In genomic region chr7:148733496-148733895, GRCh38 we compare ENCODE assay signal across 22 cellular contexts. TPM values are rescaled to one million over a fixed set of nuclear protein-coding genes. Genes with fewer than 3 reads are reported as not detected.
DNase-seq lines count a peak whose midpoint lies in the region; ATAC-seq and TF ChIP-seq lines count a peak whose summit lies in the region.
"Had no signal": no experiment of that assay in that cellular context is flagged by ENCODE, and none has a peak within 500 bp of the region (broad histone marks: within the 10 kb centered on the region; RNA-seq: fewer than 3 reads in every experiment).

No MANE protein-coding gene starts in this region.

- TF ChIP-seq CTCF in right atrium auricular region (IDR thresholded peaks at IDR 0.05) (no peak), GM13977 (IDR thresholded peaks at IDR 0.05; ENCODE audit: extremely low read depth, insufficient read depth, missing control alignments) (no peak), coronary artery (IDR thresholded peaks at IDR 0.05) (no peak)

- H3K4me3 ChIP-seq in right atrium auricular region, result no peak overlapping the region
- no peak overlapping the region for H3K4me3 ChIP-seq in SK-N-MC
- H3K4me3 ChIP-seq in skeletal muscle tissue (ENCODE audit: low read length in 3 of 3), result peak overlapping the region in 1 of 3 donors; percentile 5
- no peak overlapping the region for H3K4me3 ChIP-seq in coronary artery
- H3K4me3 ChIP-seq: GM23248, skin epidermis had no signal

- H3K9ac ChIP-seq in SK-N-MC (ENCODE audit: insufficient read length) (no peak overlapping the region), skeletal muscle tissue (ENCODE audit: low read depth in 1 of 3, low read length in 3 of 3) (peak overlapping the region in 2 of 3 donors; percentile 22 to 62)
- H3K9ac ChIP-seq: GM23248 had no signal

- H3K4me1 ChIP-seq in right atrium auricular region, result peaks cover 0 to 18% of the 10 kb centered on the region in 2 donors
- H3K4me1 ChIP-seq in skeletal muscle tissue (ENCODE audit: control insufficient read depth in 3 of 3, insufficient read depth in 3 of 3, low read length in 3 of 3), result peaks cover 31 to 34% (median 34%) of the 10 kb centered on the region in 3 donors

- no peak for DNase-seq in Right ventricle myocardium superior
- DNase-seq in right atrium auricular region (ENCODE audit: low spot score), result no peak
- no peak for DNase-seq in SK-N-MC (ENCODE audit: low read depth, low spot score)
- DNase-seq in fibroblast of gingiva (ENCODE audit: low read depth), result peak; percentile 11
- no peak for DNase-seq in GM13977 (ENCODE audit: low spot score)
- DNase-seq in coronary artery (ENCODE audit: low spot score), result no peak
- DNase-seq: ACHN; activated CD4-positive, alpha-beta T cell treated with anti-CD3 and anti-CD28 coated beads, Interleukin-2, amount 50 U/mL, for 48 hours; activated naive CD4-positive, alpha-beta T cell treated with anti-CD3 and anti-CD28 coated beads, Interleukin-2, amount 10 ng/mL, durations not matched to agents 7 days and 5 days; aorta; effector memory CD4-positive, alpha-beta T cell; EL; GM23248; RPMI8226; stimulated activated CD4-positive, alpha-beta T cell treated with anti-CD3 and anti-CD28 coated beads, Interleukin-1b, Interleukin-23, amount 100 ng/mL, for 48 hours; WERI-Rb-1 had no signal

- no peak overlapping the region for H3K27ac ChIP-seq in right atrium auricular region
- H3K27ac ChIP-seq in SK-N-MC, result peak overlapping the region; percentile 40
- peak overlapping the region; percentile 73 for H3K27ac ChIP-seq in skeletal muscle tissue (ENCODE audit: low read depth, low read length)
- no peak overlapping the region for H3K27ac ChIP-seq in coronary artery
- H3K27ac ChIP-seq: GM23248, HL-60, skin epidermis, WERI-Rb-1 had no signal

- peak; percentile 75 for ATAC-seq in Right ventricle myocardium superior (ENCODE audit: poor library complexity)
- no peak for ATAC-seq in GM19035 (IDR thresholded peaks at IDR 0.05; ENCODE audit: unreplicated experiment)
- ATAC-seq: esophagus mucosa; stimulated activated memory B cell treated with anti-CD40 and anti-IgM and Interleukin-4, amounts not matched to agents 10 μg/mL and 1 μg/mL and 100 μg/mL, for 72 hours had no signal

- H3K36me3 ChIP-seq in right atrium auricular region (peaks cover 34% of the 10 kb centered on the region), SK-N-MC (ENCODE audit: insufficient read depth, low read length) (peaks cover 70% of the 10 kb centered on the region), skeletal muscle tissue (ENCODE audit: control insufficient read depth in 3 of 3, insufficient read depth in 3 of 3, low read length in 3 of 3) (peaks cover 9 to 15% (median 11%) of the 10 kb centered on the region in 3 donors)

- H3K27me3 ChIP-seq in right atrium auricular region, result no peaks in the 10 kb centered on the region
- H3K27me3 ChIP-seq in skeletal muscle tissue (ENCODE audit: control insufficient read depth in 3 of 3, insufficient read depth in 3 of 3, low read length in 3 of 3), result no peaks in the 10 kb centered on the region

- in situ Hi-C loops in GM13977 (cut with MboI; ENCODE audit: low pct_unique_long_range_greater_than_20kb, low sequenced_read_pairs, unreplicated experiment), result no loop called here

- H3K9me3 ChIP-seq in right atrium auricular region (no peaks in the 10 kb centered on the region), SK-N-MC (ENCODE audit: low read depth, low read length) (no peaks in the 10 kb centered on the region), skeletal muscle tissue (ENCODE audit: control insufficient read depth in 3 of 3, low read length in 3 of 3) (no peaks in the 10 kb centered on the region)

- intact Hi-C loops in Right ventricle myocardium superior (cut with DNase I), result no loop called here

RNA-seq across cellular contexts. Expression of gene CUL1, which starts 34.8 kb away (rescaled TPM):
- total RNA-seq in Right ventricle myocardium superior (46.6 TPM), right atrium auricular region (10 to 100 TPM; 40.2 to 46.7 TPM), skeletal muscle tissue (33.9 TPM)

Comparison
In these comparisons a context has a peak if more than half of its experiments do, and no peak if none do; other contexts are left out.
1. H3K27ac ChIP-seq: peak in SK-N-MC (single experiment) and skeletal muscle tissue (single experiment); none in right atrium auricular region (0 of 2) and coronary artery (0 of 2).